7 cellular contexts compared by ENCODE assay signal in the genomic region with DNA sequence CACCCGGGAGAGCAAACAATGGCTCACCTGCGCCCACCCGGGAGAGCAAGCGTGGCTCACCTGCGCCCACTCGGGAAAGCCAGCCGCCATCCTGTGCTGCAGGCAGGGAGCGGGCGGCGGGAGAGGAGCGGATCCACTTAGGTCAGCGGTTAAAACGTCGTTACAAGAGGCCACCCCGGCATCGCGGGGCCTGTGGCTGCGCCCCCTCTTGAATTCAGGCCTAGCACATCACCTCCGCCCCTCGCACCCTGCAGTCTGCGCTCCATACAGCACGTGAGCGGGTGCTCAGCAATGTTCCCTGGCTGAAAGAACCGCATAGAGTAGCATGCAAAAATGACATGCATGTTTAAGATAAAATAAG. TPM values are rescaled to one million over a fixed set of nuclear protein-coding genes. Genes with fewer than 3 reads are reported as not detected.
A peak's percentile ranks its signal among the peaks of the same experiment; 100 is the strongest.
DNase-seq lines count a peak whose midpoint lies in the region; ATAC-seq and TF ChIP-seq lines count a peak whose summit lies in the region.

No MANE protein-coding gene starts in this region.

- 26 to 43% methylated on average over 24 of the region's 24 CpGs for WGBS in sigmoid colon, 2 donors

- intact Hi-C loops in sigmoid colon (cut with DNase I): no loop called here

- H3K27ac Mint-ChIP-seq in activated T-cell treated with anti-CD3 and anti-CD28 coated beads, Interleukin-2, amount 50 U/mL, for 72 hours: peak overlapping the region; percentile 82
- no peak overlapping the region for H3K27ac Mint-ChIP-seq in glutamatergic neuron (ENCODE audit: unreplicated experiment)

- H3K4me1 ChIP-seq in HUES6 (ENCODE audit: control insufficient read depth, insufficient read depth, low read length) (peaks cover 9% of the 10 kb centered on the region), sigmoid colon (peaks cover 0 to 17% (median 13%) of the 10 kb centered on the region in 4 donors)

- H3K27me3 ChIP-seq in HUES6 (ENCODE audit: control insufficient read depth, insufficient read depth, low read length): peaks cover 5% of the 10 kb centered on the region; the same call in 1 of the 2 replicates
- no peaks in the 10 kb centered on the region for H3K27me3 ChIP-seq in sigmoid colon

- DNase-seq in activated T-cell treated with anti-CD3 and anti-CD28 coated beads, Interleukin-2, amount 50 U/mL, for 72 hours: peak; percentile 33 to 41
- DNase-seq in glutamatergic neuron (peak; percentile 25), sigmoid colon (no peak), pons (ENCODE audit: low spot score) (no peak)

- H3K36me3 Mint-ChIP-seq in activated T-cell treated with anti-CD3 and anti-CD28 coated beads, Interleukin-2, amount 50 U/mL, for 72 hours (ENCODE audit: insufficient read depth in 2 of 2): peaks cover 12 to 18% of the 10 kb centered on the region in 2 donors
- no peaks in the 10 kb centered on the region for H3K36me3 Mint-ChIP-seq in glutamatergic neuron (ENCODE audit: unreplicated experiment)

- H3K36me3 ChIP-seq in HUES6 (ENCODE audit: control insufficient read depth, insufficient read depth, low read length): peaks cover 13% of the 10 kb centered on the region
- peaks cover 0 to 15% (median 9%) of the 10 kb centered on the region in 4 donors for H3K36me3 ChIP-seq in sigmoid colon

- H3K4me3 Mint-ChIP-seq in activated T-cell treated with anti-CD3 and anti-CD28 coated beads, Interleukin-2, amount 50 U/mL, for 72 hours: peak overlapping the region; percentile 86 to 91
- peak overlapping the region; percentile 89 for H3K4me3 Mint-ChIP-seq in glutamatergic neuron (ENCODE audit: unreplicated experiment)

- H3K4me3 ChIP-seq in HUES6 (ENCODE audit: low read depth, low read length) (peak overlapping the region; percentile 84), sigmoid colon (peak overlapping the region; percentile 63 to 92 (median 80))

- H3K27me3 Mint-ChIP-seq in activated T-cell treated with anti-CD3 and anti-CD28 coated beads, Interleukin-2, amount 50 U/mL, for 72 hours (ENCODE audit: low read depth): no peaks in the 10 kb centered on the region
- H3K27me3 Mint-ChIP-seq in glutamatergic neuron (ENCODE audit: unreplicated experiment): peaks cover under 1% of the 10 kb centered on the region

- no peak overlapping the region for H3K27ac ChIP-seq in HUES6 (ENCODE audit: low read depth, low read length)
- H3K27ac ChIP-seq in sigmoid colon: peak overlapping the region; percentile 79 to 83 (median 81)

- TF ChIP-seq POLR2A in sigmoid colon (IDR thresholded peaks at IDR 0.05): no peak

- H3K9ac ChIP-seq in HUES6 (ENCODE audit: low read length): peak overlapping the region; percentile 81

- H3K9me3 ChIP-seq in HUES6 (ENCODE audit: control insufficient read depth, insufficient read depth, low read depth, low read length) (no peaks in the 10 kb centered on the region), sigmoid colon (no peaks in the 10 kb centered on the region)

- no peak for TF ChIP-seq CTCF in glutamatergic neuron (IDR thresholded peaks at IDR 0.05; ENCODE audit: partially characterized antibody, unreplicated experiment)
- TF ChIP-seq CTCF in sigmoid colon (IDR thresholded peaks at IDR 0.05): no peak

- no peaks in the 10 kb centered on the region for H3K9me3 Mint-ChIP-seq in activated T-cell treated with anti-CD3 and anti-CD28 coated beads, Interleukin-2, amount 50 U/mL, for 72 hours
- H3K9me3 Mint-ChIP-seq in glutamatergic neuron (ENCODE audit: unreplicated experiment): no peaks in the 10 kb centered on the region

- H3K4me1 Mint-ChIP-seq in activated T-cell treated with anti-CD3 and anti-CD28 coated beads, Interleukin-2, amount 50 U/mL, for 72 hours (ENCODE audit: low read depth): peaks cover 51% of the 10 kb centered on the region
- peaks cover 4% of the 10 kb centered on the region for H3K4me1 Mint-ChIP-seq in glutamatergic neuron (ENCODE audit: low read depth, unreplicated experiment)

- peak; percentile 25 for ATAC-seq in GM19372 (IDR thresholded peaks at IDR 0.05; ENCODE audit: low read depth, unreplicated experiment)
- ATAC-seq in activated T-cell treated with anti-CD3 and anti-CD28 coated beads, Interleukin-2, amount 50 U/mL, for 72 hours (replicated peaks in 1 of 2): peak; percentile 6 to 8
- no peak for ATAC-seq in HG03571 (IDR thresholded peaks at IDR 0.05; ENCODE audit: unreplicated experiment)

- no peak for TF ChIP-seq EP300 in sigmoid colon (IDR thresholded peaks at IDR 0.05)

RNA-seq across cellular contexts. Expression of a gene that starts 0.5 kb away (rescaled TPM):
- total RNA-seq in activated T-cell treated with anti-CD3 and anti-CD28 coated beads, Interleukin-2, amount 50 U/mL, for 72 hours: 10 to 100 TPM; 47.7 to 54.5 TPM
- total RNA-seq in glutamatergic neuron (ENCODE audit: unreplicated experiment) (11.1 TPM), sigmoid colon (1 to 10 TPM; 6.9 to 8.6 (median 7.2) TPM)
- polyA plus RNA-seq in sigmoid colon: 1 to 10 TPM in 2 of 3 donors, under 1 TPM in 1; 0.60 to 6.4 (median 6.0) TPM

Comparison
In these comparisons a context has a peak if more than half of its experiments do, and no peak if none do; other contexts are left out.
1. DNase-seq: peak in activated T-cell treated with anti-CD3 and anti-CD28 coated beads, Interleukin-2, amount 50 U/mL, for 72 hours (2 of 2) and glutamatergic neuron (single experiment); none in sigmoid colon (single experiment) and pons (single experiment).